Comparison of ENCODE assay signal across 8 cellular contexts in the genomic region with DNA sequence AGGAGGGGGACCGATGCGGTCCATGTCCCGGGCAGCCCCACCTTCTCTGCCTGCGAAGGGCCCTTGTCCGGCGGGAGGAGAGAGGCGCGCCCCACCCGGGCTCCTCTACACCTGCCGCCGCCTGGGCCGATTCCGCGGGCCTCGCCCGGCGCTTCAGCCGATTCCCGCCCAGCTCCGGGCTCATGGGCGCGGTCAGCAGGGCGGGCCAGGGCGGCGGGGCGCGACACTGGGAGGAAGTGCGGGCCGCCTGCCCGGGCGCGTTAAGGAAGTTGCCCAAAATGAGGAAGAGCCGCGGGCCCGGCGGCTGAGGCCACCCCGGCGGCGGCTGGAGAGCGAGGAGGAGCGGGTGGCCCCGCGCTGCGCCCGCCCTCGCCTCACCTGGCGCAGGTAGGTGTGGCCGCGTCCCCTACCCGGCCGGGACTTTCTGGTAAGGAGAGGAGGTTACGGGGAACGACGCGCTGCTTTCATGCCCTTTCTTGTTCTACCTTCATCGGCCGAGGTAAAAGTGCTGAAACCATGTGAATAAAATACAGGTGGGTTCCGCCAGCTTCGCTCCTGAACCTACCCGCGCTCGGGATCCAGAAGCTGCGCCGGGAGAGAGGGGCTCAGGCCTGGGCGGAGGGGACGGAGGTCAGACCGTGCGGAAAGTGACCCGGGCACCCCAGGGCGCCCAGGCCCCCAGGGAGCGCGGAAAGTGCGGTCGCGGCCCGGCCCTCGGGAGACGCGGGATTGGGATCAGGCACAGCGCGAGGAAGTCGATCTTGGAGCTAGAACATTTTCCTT. TPM values are rescaled to one million over a fixed set of nuclear protein-coding genes. Genes with fewer than 3 reads are reported as not detected.
DNase-seq lines count a peak whose midpoint lies in the region; ATAC-seq and TF ChIP-seq lines count a peak whose summit lies in the region.

A gene (plus strand): TSS at position 313 of the 783 bp plus-strand sequence. CDS start 42,080 bp downstream, outside the sequence.

- H3K27ac ChIP-seq in breast epithelium (peak within 1 kb of the TSS; percentile 75), upper lobe of right lung (peak within 1 kb of the TSS; percentile 91)

- H3K4me1 ChIP-seq in breast epithelium (no peaks in the 10 kb centered on the region), upper lobe of right lung (no peaks in the 10 kb centered on the region)

- H3K27me3 ChIP-seq in breast epithelium (peaks cover 0 to 12% of the 10 kb centered on the region in 2 donors), upper lobe of right lung (peaks cover 16% of the 10 kb centered on the region)

- DNase-seq in activated T-cell treated with anti-CD3 and anti-CD28 coated beads for 24 hours (ENCODE audit: low read depth) (peak; percentile 4), NCI-H748 (lab: John Stamatoyannopoulos, UW; ENCODE audit: unreplicated experiment) (peak; percentile 91), breast epithelium (ENCODE audit: low spot score in 2 of 2) (peak in 1 of 2 donors; percentile 53), medulla oblongata (ENCODE audit: extremely low spot score) (peak; percentile 51), upper lobe of right lung (peak; percentile 91)
- DNase-seq in activated T-cell treated with anti-CD3 and anti-CD28 coated beads, Interleukin-2, amount 50 U/mL, for 1 hour, result no peak
- no peak for DNase-seq in activated effector memory CD4-positive, alpha-beta T cell treated with anti-CD3 and anti-CD28 coated beads, Interleukin-2, amount 50 U/mL, for 16 hours

- H3K4me3 ChIP-seq in breast epithelium (peak within 1 kb of the TSS; percentile 47 to 67 (median 56)), upper lobe of right lung (peak within 1 kb of the TSS; percentile 59)

- TF ChIP-seq POLR2A in breast epithelium (IDR thresholded peaks at IDR 0.05), result no peak

- intact Hi-C loops in breast epithelium (cut with DNase I; ENCODE audit: low total_unique reads) (no loop called here), upper lobe of right lung (cut with DNase I) (no loop called here)

- no peaks in the 10 kb centered on the region for H3K36me3 ChIP-seq in breast epithelium
- H3K36me3 ChIP-seq in upper lobe of right lung, result no peaks in the 10 kb centered on the region

- TF ChIP-seq CTCF in breast epithelium (IDR thresholded peaks at IDR 0.05), result no peak
- TF ChIP-seq CTCF in upper lobe of right lung (IDR thresholded peaks at IDR 0.05), result no peak

- H3K9me3 ChIP-seq in breast epithelium (no peaks in the 10 kb centered on the region), upper lobe of right lung (no peaks in the 10 kb centered on the region)

- ATAC-seq in HG02870 (IDR thresholded peaks at IDR 0.05; ENCODE audit: unreplicated experiment) (peak; percentile 28), upper lobe of right lung (peak; percentile 95)

RNA-seq across cellular contexts. Expression of the gene that starts here (rescaled TPM):
- total RNA-seq in breast epithelium (10 to 100 TPM; 11.8 to 37.8 (median 25.9) TPM), upper lobe of right lung (63.8 TPM)

Comparison
In these comparisons a context has a peak if more than half of its experiments do, and no peak if none do; other contexts are left out.
1. DNase-seq: peak in activated T-cell treated with anti-CD3 and anti-CD28 coated beads for 24 hours (single experiment), NCI-H748 (single experiment), medulla oblongata (single experiment) and upper lobe of right lung (single experiment); none in activated T-cell treated with anti-CD3 and anti-CD28 coated beads, Interleukin-2, amount 50 U/mL, for 1 hour (single experiment) and activated effector memory CD4-positive, alpha-beta T cell treated with anti-CD3 and anti-CD28 coated beads, Interleukin-2, amount 50 U/mL, for 16 hours (single experiment).